ENCODE assay signal across 1 cellular context in the genomic region with DNA sequence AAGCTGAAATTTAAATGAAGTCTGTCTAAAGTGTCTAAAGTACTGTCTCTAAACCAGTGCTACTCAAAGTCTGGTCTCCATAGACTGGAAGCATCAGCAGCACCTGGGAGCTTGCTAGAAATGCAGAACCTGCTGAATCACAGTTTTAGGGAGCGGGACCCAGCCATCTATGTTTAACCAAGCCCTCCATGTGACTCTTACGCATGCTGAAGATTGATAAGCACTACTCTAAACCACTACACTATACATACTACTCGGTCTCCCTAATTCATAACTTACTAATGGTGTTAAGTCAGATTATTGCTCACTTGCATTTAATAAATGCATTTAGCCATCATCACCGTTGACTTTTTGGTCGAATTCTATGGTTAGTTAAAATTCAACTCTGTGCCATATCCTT.
TF ChIP-seq lines count a peak whose summit lies in the region.

No MANE protein-coding gene starts in this region.

TF ChIP-seq in K562, 482 proteins besides CTCF, POLR2A, EP300 and RAD21 (continued from another document and continues in another):
- peak; percentile 48; the same call in 1 of the 2 replicates for TF ChIP-seq MGA (IDR thresholded peaks at IDR 0.05)
- TF ChIP-seq ZNF133 (CRISPR knock-in tag; IDR thresholded peaks at IDR 0.05) = no peak
- TF ChIP-seq FOXK2 (conservative IDR thresholded peaks at IDR 0.05 in 1 of 2, IDR thresholded peaks at IDR 0.05 in 1 of 2; ENCODE audit: low read depth in 2 of 2) = 0 out of 4 replicates have a peak, but pooled peaks of 1 of the 2 experiments have one; percentile 25
- TF ChIP-seq, protein P1, sequence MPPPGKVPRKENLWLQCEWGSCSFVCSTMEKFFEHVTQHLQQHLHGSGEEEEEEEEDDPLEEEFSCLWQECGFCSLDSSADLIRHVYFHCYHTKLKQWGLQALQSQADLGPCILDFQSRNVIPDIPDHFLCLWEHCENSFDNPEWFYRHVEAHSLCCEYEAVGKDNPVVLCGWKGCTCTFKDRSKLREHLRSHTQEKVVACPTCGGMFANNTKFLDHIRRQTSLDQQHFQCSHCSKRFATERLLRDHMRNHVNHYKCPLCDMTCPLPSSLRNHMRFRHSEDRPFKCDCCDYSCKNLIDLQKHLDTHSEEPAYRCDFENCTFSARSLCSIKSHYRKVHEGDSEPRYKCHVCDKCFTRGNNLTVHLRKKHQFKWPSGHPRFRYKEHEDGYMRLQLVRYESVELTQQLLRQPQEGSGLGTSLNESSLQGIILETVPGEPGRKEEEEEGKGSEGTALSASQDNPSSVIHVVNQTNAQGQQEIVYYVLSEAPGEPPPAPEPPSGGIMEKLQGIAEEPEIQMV (tag; conservative IDR thresholded peaks at IDR 0.05; ENCODE audit: low read depth) = no peak
- TF ChIP-seq, protein P2, sequence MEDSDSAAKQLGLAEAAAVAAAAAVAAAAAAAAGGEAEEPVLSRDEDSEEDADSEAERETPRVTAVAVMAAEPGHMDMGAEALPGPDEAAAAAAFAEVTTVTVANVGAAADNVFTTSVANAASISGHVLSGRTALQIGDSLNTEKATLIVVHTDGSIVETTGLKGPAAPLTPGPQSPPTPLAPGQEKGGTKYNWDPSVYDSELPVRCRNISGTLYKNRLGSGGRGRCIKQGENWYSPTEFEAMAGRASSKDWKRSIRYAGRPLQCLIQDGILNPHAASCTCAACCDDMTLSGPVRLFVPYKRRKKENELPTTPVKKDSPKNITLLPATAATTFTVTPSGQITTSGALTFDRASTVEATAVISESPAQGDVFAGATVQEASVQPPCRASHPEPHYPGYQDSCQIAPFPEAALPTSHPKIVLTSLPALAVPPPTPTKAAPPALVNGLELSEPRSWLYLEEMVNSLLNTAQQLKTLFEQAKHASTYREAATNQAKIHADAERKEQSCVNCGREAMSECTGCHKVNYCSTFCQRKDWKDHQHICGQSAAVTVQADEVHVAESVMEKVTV (CRISPR knock-in tag; IDR thresholded peaks at IDR 0.05) = no peak
- TF ChIP-seq TSC22D4 (tag; IDR thresholded peaks at IDR 0.05) = no peak
- no peak for TF ChIP-seq ZNF124 (CRISPR knock-in tag; IDR thresholded peaks at IDR 0.05)
- no peak for TF ChIP-seq POLR2AphosphoS2 (IDR thresholded peaks at IDR 0.05; ENCODE audit: low read length)
- no peak for TF ChIP-seq ZNF140 (CRISPR knock-in tag; IDR thresholded peaks at IDR 0.05)
- TF ChIP-seq, protein P3, sequence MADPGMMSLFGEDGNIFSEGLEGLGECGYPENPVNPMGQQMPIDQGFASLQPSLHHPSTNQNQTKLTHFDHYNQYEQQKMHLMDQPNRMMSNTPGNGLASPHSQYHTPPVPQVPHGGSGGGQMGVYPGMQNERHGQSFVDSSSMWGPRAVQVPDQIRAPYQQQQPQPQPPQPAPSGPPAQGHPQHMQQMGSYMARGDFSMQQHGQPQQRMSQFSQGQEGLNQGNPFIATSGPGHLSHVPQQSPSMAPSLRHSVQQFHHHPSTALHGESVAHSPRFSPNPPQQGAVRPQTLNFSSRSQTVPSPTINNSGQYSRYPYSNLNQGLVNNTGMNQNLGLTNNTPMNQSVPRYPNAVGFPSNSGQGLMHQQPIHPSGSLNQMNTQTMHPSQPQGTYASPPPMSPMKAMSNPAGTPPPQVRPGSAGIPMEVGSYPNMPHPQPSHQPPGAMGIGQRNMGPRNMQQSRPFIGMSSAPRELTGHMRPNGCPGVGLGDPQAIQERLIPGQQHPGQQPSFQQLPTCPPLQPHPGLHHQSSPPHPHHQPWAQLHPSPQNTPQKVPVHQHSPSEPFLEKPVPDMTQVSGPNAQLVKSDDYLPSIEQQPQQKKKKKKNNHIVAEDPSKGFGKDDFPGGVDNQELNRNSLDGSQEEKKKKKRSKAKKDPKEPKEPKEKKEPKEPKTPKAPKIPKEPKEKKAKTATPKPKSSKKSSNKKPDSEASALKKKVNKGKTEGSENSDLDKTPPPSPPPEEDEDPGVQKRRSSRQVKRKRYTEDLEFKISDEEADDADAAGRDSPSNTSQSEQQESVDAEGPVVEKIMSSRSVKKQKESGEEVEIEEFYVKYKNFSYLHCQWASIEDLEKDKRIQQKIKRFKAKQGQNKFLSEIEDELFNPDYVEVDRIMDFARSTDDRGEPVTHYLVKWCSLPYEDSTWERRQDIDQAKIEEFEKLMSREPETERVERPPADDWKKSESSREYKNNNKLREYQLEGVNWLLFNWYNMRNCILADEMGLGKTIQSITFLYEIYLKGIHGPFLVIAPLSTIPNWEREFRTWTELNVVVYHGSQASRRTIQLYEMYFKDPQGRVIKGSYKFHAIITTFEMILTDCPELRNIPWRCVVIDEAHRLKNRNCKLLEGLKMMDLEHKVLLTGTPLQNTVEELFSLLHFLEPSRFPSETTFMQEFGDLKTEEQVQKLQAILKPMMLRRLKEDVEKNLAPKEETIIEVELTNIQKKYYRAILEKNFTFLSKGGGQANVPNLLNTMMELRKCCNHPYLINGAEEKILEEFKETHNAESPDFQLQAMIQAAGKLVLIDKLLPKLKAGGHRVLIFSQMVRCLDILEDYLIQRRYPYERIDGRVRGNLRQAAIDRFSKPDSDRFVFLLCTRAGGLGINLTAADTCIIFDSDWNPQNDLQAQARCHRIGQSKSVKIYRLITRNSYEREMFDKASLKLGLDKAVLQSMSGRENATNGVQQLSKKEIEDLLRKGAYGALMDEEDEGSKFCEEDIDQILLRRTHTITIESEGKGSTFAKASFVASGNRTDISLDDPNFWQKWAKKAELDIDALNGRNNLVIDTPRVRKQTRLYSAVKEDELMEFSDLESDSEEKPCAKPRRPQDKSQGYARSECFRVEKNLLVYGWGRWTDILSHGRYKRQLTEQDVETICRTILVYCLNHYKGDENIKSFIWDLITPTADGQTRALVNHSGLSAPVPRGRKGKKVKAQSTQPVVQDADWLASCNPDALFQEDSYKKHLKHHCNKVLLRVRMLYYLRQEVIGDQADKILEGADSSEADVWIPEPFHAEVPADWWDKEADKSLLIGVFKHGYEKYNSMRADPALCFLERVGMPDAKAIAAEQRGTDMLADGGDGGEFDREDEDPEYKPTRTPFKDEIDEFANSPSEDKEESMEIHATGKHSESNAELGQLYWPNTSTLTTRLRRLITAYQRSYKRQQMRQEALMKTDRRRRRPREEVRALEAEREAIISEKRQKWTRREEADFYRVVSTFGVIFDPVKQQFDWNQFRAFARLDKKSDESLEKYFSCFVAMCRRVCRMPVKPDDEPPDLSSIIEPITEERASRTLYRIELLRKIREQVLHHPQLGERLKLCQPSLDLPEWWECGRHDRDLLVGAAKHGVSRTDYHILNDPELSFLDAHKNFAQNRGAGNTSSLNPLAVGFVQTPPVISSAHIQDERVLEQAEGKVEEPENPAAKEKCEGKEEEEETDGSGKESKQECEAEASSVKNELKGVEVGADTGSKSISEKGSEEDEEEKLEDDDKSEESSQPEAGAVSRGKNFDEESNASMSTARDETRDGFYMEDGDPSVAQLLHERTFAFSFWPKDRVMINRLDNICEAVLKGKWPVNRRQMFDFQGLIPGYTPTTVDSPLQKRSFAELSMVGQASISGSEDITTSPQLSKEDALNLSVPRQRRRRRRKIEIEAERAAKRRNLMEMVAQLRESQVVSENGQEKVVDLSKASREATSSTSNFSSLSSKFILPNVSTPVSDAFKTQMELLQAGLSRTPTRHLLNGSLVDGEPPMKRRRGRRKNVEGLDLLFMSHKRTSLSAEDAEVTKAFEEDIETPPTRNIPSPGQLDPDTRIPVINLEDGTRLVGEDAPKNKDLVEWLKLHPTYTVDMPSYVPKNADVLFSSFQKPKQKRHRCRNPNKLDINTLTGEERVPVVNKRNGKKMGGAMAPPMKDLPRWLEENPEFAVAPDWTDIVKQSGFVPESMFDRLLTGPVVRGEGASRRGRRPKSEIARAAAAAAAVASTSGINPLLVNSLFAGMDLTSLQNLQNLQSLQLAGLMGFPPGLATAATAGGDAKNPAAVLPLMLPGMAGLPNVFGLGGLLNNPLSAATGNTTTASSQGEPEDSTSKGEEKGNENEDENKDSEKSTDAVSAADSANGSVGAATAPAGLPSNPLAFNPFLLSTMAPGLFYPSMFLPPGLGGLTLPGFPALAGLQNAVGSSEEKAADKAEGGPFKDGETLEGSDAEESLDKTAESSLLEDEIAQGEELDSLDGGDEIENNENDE (IDR thresholded peaks at IDR 0.05; ENCODE audit: low read depth, low read length) = no peak
- TF ChIP-seq MXI1 (IDR thresholded peaks at IDR 0.05; ENCODE audit: low read depth, low read length) = no peak
